In the genomic region with DNA sequence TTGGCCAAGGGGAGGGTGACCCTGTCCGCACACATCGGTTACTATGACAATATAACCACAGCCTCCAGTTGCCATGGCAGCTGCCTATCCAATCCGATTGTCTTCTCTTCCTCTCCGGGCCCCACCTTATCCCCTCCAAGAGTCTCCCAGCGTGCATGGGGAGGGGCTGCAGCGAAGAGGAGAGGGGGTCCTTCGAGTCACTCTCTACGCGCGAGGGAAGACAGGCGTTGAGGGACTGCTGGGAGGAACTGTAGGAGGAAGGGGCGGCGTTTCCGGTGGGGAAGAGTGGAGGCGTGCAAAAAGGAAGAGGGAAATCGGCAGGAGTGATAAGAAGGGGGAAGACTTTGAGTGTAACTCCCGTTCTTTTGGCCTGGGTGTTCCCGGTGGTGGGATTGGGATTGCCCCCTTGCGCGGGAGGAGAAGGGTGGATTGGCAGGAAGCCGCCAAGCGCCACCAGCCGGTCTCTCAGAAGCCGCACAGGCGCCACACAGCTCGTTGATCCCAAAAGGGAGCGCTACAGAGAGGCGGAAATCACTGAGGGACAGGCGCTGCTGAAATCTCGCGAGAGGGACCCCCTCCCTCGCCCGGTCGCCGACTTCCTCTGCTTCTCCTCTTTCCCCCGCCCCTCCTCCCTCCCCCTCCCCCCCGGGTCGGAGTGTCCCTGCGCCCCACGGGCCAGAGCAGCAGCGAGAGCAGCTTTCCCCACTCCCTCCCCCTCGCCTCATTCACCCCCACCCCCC, we compare ENCODE assay signal across 8 cellular contexts. TPM values are rescaled to one million over a fixed set of nuclear protein-coding genes. Genes with fewer than 3 reads are reported as not detected.
DNase-seq lines count a peak whose midpoint lies in the region; ATAC-seq lines count a peak whose summit lies in the region.

No MANE protein-coding gene starts in this region.

- no peak overlapping the region for H3K23ac ChIP-seq in mesendoderm (ENCODE audit: low read length)

- peak; percentile 45 for ATAC-seq in GM21381 (IDR thresholded peaks at IDR 0.05; ENCODE audit: unreplicated experiment)

- H3K27me3 ChIP-seq in endocrine pancreas (ENCODE audit: control insufficient read depth, insufficient read depth, low read length) (no peaks in the 10 kb centered on the region), mesendoderm (ENCODE audit: insufficient read depth, low read length, poor library complexity) (no peaks in the 10 kb centered on the region)

- no peak overlapping the region for H4K8ac ChIP-seq in mesendoderm (ENCODE audit: low read depth, low read length)

- no CpG with 5 or more reads among the region's 42 CpGs for WGBS in mesendoderm (ENCODE audit: extremely low coverage, insufficient coverage, low lambda C conversion rate)

- H3K4ac ChIP-seq in mesendoderm (ENCODE audit: low read depth, low read length), result no peak overlapping the region

- H2BK15ac ChIP-seq in mesendoderm (replicated peaks; ENCODE audit: low read depth), result no peak overlapping the region

- H3K27ac ChIP-seq in mesendoderm (ENCODE audit: low read depth, low read length), result peak overlapping the region; percentile 100

- peak overlapping the region; percentile 78 for H3K9ac ChIP-seq in endocrine pancreas (ENCODE audit: control insufficient read depth, insufficient read depth, low read length)
- peak overlapping the region; percentile 90 for H3K9ac ChIP-seq in mesendoderm (ENCODE audit: low read length)

- H3K36me3 ChIP-seq in endocrine pancreas (ENCODE audit: control insufficient read depth, insufficient read depth, low read length) (no peaks in the 10 kb centered on the region), mesendoderm (ENCODE audit: control insufficient read depth, insufficient read depth, low read length) (no peaks in the 10 kb centered on the region)

- H3K79me1 ChIP-seq in mesendoderm (ENCODE audit: low read length), result peaks cover 6% of the 10 kb centered on the region

- H3K9me3 ChIP-seq in endocrine pancreas (ENCODE audit: control insufficient read depth, low read length), result no peaks in the 10 kb centered on the region

- peaks cover 5% of the 10 kb centered on the region for H3K4me1 ChIP-seq in endocrine pancreas (ENCODE audit: control insufficient read depth, insufficient read depth, low read length)
- H3K4me1 ChIP-seq in mesendoderm (ENCODE audit: control insufficient read depth, low read depth, low read length), result peaks cover 2% of the 10 kb centered on the region

- peak overlapping the region; percentile 90 for H3K18ac ChIP-seq in mesendoderm (ENCODE audit: low read length)

- peak overlapping the region; percentile 82 for H3K4me2 ChIP-seq in mesendoderm (ENCODE audit: low read length)

- H3K4me3 ChIP-seq in endocrine pancreas (ENCODE audit: control insufficient read depth, insufficient read depth, low read length) (peak overlapping the region; percentile 45), mesendoderm (ENCODE audit: low read length) (peak overlapping the region; percentile 72)

- no peak overlapping the region for H2AK5ac ChIP-seq in mesendoderm (ENCODE audit: low read length)

- peak overlapping the region; percentile 97 for H3K56ac ChIP-seq in mesendoderm (ENCODE audit: low read length)

- peaks cover 38% of the 10 kb centered on the region for H3K79me2 ChIP-seq in mesendoderm (ENCODE audit: control insufficient read depth, insufficient read depth, low read length)

- no peak overlapping the region for H4K5ac ChIP-seq in mesendoderm (ENCODE audit: low read length)

- DNase-seq in COLO829 (ENCODE audit: low spot score) (peak; percentile 95), HUDEP-2 (lab: John Stamatoyannopoulos, UW; ENCODE audit: unreplicated experiment in 76 of 76) (peak; percentile 59 to 97 (median 92)), NOMO-1 treated with dmso at 0.1 percent for 144 hours (lab: John Stamatoyannopoulos, UW; ENCODE audit: unreplicated experiment) (peak; percentile 86), mesendoderm (peak; percentile 100)
- DNase-seq in activated CD8-positive, alpha-beta memory T cell treated with anti-CD3 and anti-CD28 coated beads, Interleukin-2, amount 50 U/mL, for 1 hour (ENCODE audit: extremely low read depth), result peak; percentile 89
- peak; percentile 96 for DNase-seq in stimulated activated CD8-positive, alpha-beta memory T cell treated with anti-CD3 and anti-CD28 coated beads, Interleukin-12 subunit alpha, Interleukin-12 subunit beta, amount 100 ng/mL, for 4 hours (ENCODE audit: low read depth)

- peak overlapping the region; percentile 91 for H2BK5ac ChIP-seq in mesendoderm (ENCODE audit: low read length)

- H2BK120ac ChIP-seq in mesendoderm (ENCODE audit: low read depth, low read length), result peak overlapping the region; percentile 85

RNA-seq across cellular contexts. Expression of a gene that starts 0.4 kb away (rescaled TPM):
- polyA plus RNA-seq in mesendoderm (2013, experiment 1 of 2), result 39.7 TPM
- polyA plus RNA-seq in mesendoderm (2013, experiment 2 of 2), result 39.7 TPM

RNA-seq across cellular contexts. Expression of a gene that starts 53.7 kb away (rescaled TPM):
- polyA plus RNA-seq in mesendoderm (2013, experiment 1 of 2), result 3.8 TPM
- polyA plus RNA-seq in mesendoderm (2013, experiment 2 of 2), result 3.8 TPM

Comparison
In these comparisons a context has a peak if more than half of its experiments do, and no peak if none do; other contexts are left out.
1. Peak in every context shown above with its lines: DNase-seq, ATAC-seq, H3K4me3 ChIP-seq and H3K27ac ChIP-seq.